ENCODE assay signal across 25 cellular contexts in genomic region chr6:766625-767024, GRCh38.
A peak's percentile ranks its signal among the peaks of the same experiment; 100 is the strongest.
DNase-seq lines count a peak whose midpoint lies in the region; ATAC-seq, FAIRE-seq and TF ChIP-seq lines count a peak whose summit lies in the region.
"Had no signal": no experiment of that assay in that cellular context is flagged by ENCODE, and none has a peak within 500 bp of the region (broad histone marks: within the 10 kb centered on the region; RNA-seq: fewer than 3 reads in every experiment).

No MANE protein-coding gene starts in this region.

- TF ChIP-seq POLR2A in GM12892 (IDR thresholded peaks at IDR 0.05; ENCODE audit: low read depth, low read length): no peak

- H4K20me1 ChIP-seq in hepatocyte (ENCODE audit: insufficient read depth, poor library complexity, severe bottlenecking): no peaks in the 10 kb centered on the region

- no peak for ATAC-seq in foreskin keratinocyte
- ATAC-seq: activated naive CD8-positive, alpha-beta T cell treated with anti-CD3 and anti-CD28 coated beads, Interleukin-2, amount 50 U/mL, for 24 hours; body of pancreas; GM23338; pancreas had no signal

- H3K36me3 ChIP-seq in ACC112 (ENCODE audit: insufficient read depth, low read length) (no peaks in the 10 kb centered on the region), hepatocyte (replicated peaks; ENCODE audit: insufficient read depth, low read depth) (no peaks in the 10 kb centered on the region)
- H3K36me3 ChIP-seq: pancreas, right lobe of liver, stomach, tibial nerve had no signal

- DNase-seq in GM12892 (ENCODE audit: insufficient read length): no peak
- DNase-seq in OCI-M1 (lab: John Stamatoyannopoulos, UW): peak; percentile 19
- no peak for DNase-seq in hepatocyte (ENCODE audit: low spot score)
- no peak for DNase-seq in NCI-H82 (lab: John Stamatoyannopoulos, UW)
- no peak for DNase-seq in GM20000 (ENCODE audit: low spot score)
- no peak for DNase-seq in activated CD8-positive, alpha-beta memory T cell treated with anti-CD3 and anti-CD28 coated beads for 24 hours
- no peak for DNase-seq in foreskin keratinocyte
- DNase-seq: activated CD4-positive, alpha-beta memory T cell treated with anti-CD3 and anti-CD28 coated beads, Interleukin-2, amount 10 ng/mL, durations not matched to agents 7 days and 5 days; activated CD4-positive, CD25-positive, alpha-beta regulatory T cell; activated gamma-delta T cell; activated naive CD8-positive, alpha-beta T cell treated with anti-CD3 and anti-CD28 coated beads, Interleukin-2, amount 50 U/mL, for 24 hours; activated T-cell treated with anti-CD3 and anti-CD28 coated beads for 4 hours; body of pancreas; kidney glomerular epithelial cell; NCI-H1417 treated with DMSO at 0.1 percent for 48 hours; NCI-H2107; pancreas; right lobe of liver; stimulated activated CD4-positive, alpha-beta T cell treated with anti-CD3 and anti-CD28 coated beads, Interleukin-15, amount 100 ng/mL, for 24 hours; stomach; T-helper 9 cell had no signal

- WGBS in hepatocyte (ENCODE audit: low lambda C conversion rate, missing lambda C conversion rate): 60% methylated on average over 5 of the region's 5 CpGs

- H3K79me2 ChIP-seq in ACC112 (ENCODE audit: control insufficient read depth, insufficient read depth, low read length, unreplicated experiment) (no peaks in the 10 kb centered on the region), hepatocyte (no peaks in the 10 kb centered on the region)

- H3K4me1 ChIP-seq in ACC112 (ENCODE audit: control insufficient read depth, insufficient read depth, low read length, unreplicated experiment): no peaks in the 10 kb centered on the region
- peaks cover 15% of the 10 kb centered on the region for H3K4me1 ChIP-seq in hepatocyte (ENCODE audit: insufficient read depth)
- no peaks in the 10 kb centered on the region for H3K4me1 ChIP-seq in foreskin keratinocyte
- H3K4me1 ChIP-seq: body of pancreas, pancreas, right lobe of liver, stomach had no signal

- H3K27me3 ChIP-seq in ACC112 (ENCODE audit: insufficient read depth, low read length) (0 out of 2 replicates have a peak, but pooled peaks cover 11% of the 10 kb centered on the region), hepatocyte (peaks cover 8% of the 10 kb centered on the region), foreskin keratinocyte (peaks cover 31% of the 10 kb centered on the region)
- H3K27me3 ChIP-seq: body of pancreas, pancreas, right lobe of liver, tibial nerve had no signal

- H3K4me3 ChIP-seq in ACC112 (ENCODE audit: low read depth, low read length): peak overlapping the region; percentile 54; the same call in 1 of the 2 replicates
- H3K4me3 ChIP-seq in hepatocyte: no peak overlapping the region
- H3K4me3 ChIP-seq: body of pancreas, GM23338, pancreas, right lobe of liver, stomach, tibial nerve had no signal

- no peak overlapping the region for H2AFZ ChIP-seq in ACC112 (ENCODE audit: low read length, unreplicated experiment)
- no peak overlapping the region for H2AFZ ChIP-seq in hepatocyte
- H2AFZ ChIP-seq: GM23338 had no signal

- H3K27ac ChIP-seq in ACC112 (ENCODE audit: low read depth, low read length): no peak overlapping the region
- H3K27ac ChIP-seq in hepatocyte: peak overlapping the region; percentile 79
- H3K27ac ChIP-seq in foreskin keratinocyte: no peak overlapping the region
- H3K27ac ChIP-seq: body of pancreas, pancreas, right lobe of liver, RWPE1, stomach, tibial nerve had no signal

- H3K4me2 ChIP-seq in hepatocyte: peak overlapping the region; percentile 33
- H3K4me2 ChIP-seq: GM23338 had no signal

- no peaks in the 10 kb centered on the region for H3K9me3 ChIP-seq in hepatocyte (ENCODE audit: low read depth)
- H3K9me3 ChIP-seq: body of pancreas, pancreas, right lobe of liver, tibial nerve had no signal

- peak; percentile 51 for FAIRE-seq in GM12892 (lab: Jason Lieb, UNC)
- FAIRE-seq: pancreas had no signal

- no peak for TF ChIP-seq CTCF in hepatocyte (IDR thresholded peaks at IDR 0.05; ENCODE audit: poor library complexity)
- no peak for TF ChIP-seq CTCF in GM20000 (IDR thresholded peaks at IDR 0.05; ENCODE audit: extremely low read depth, missing control alignments)
- TF ChIP-seq CTCF in foreskin keratinocyte (conservative IDR thresholded peaks at IDR 0.05): no peak

- H3K9me2 ChIP-seq in hepatocyte (replicated peaks; ENCODE audit: insufficient read depth): no peaks in the 10 kb centered on the region
